1 cellular context compared by ENCODE assay signal in the genomic region with DNA sequence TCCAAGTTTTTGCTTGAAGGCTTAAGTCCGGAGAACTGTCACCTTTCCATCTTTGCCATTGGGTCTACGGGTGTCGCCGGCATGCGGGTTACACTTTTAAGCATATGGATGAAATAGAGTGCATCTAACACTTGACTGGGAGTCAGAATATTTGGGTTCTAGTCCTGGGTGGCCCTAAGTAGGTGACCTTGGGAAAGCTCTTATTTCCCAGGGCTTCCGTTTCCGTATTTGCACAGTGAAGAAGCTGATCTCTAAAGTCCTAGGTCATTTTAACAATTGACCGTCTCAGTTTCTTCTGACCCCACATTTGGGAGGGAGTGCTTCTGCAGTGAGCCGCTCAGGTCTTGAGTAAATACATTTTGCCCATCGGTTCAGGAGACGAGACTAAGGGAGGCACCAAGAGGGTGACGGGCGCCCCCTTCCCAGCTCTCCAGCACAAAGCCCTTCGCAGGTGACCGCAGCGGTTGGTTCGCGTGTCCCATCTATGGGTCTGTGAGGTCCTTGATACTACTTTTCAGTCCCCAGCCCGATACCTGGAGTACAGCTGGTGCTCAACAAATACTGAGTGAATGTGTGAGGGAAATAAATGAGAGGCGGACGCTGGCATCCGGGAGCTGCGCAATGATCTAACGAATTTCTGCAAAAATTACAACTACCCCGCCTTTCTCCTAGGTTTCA.
TF ChIP-seq lines count a peak whose summit lies in the region.

No MANE protein-coding gene starts in this region.

TF ChIP-seq in K562, 482 proteins besides CTCF, POLR2A, EP300 and RAD21 (continued from another document):
- TF ChIP-seq, protein P1, sequence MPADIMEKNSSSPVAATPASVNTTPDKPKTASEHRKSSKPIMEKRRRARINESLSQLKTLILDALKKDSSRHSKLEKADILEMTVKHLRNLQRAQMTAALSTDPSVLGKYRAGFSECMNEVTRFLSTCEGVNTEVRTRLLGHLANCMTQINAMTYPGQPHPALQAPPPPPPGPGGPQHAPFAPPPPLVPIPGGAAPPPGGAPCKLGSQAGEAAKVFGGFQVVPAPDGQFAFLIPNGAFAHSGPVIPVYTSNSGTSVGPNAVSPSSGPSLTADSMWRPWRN (IDR thresholded peaks at IDR 0.05; ENCODE audit: low read depth): peak; percentile 39; the same call in 1 of the 2 replicates
- TF ChIP-seq, protein P2, sequence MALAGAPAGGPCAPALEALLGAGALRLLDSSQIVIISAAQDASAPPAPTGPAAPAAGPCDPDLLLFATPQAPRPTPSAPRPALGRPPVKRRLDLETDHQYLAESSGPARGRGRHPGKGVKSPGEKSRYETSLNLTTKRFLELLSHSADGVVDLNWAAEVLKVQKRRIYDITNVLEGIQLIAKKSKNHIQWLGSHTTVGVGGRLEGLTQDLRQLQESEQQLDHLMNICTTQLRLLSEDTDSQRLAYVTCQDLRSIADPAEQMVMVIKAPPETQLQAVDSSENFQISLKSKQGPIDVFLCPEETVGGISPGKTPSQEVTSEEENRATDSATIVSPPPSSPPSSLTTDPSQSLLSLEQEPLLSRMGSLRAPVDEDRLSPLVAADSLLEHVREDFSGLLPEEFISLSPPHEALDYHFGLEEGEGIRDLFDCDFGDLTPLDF (CRISPR knock-in tag; IDR thresholded peaks at IDR 0.05): peak; percentile 46; the same call in 1 of the 2 replicates
- TF ChIP-seq STAT5B (CRISPR knock-in tag; IDR thresholded peaks at IDR 0.05) (no peak), ZNF121 (CRISPR knock-in tag; conservative IDR thresholded peaks at IDR 0.05) (no peak), LARP7 (IDR thresholded peaks at IDR 0.05) (no peak), BRF1 (IDR thresholded peaks at IDR 0.05; ENCODE audit: borderline replicate concordance, extremely low read depth, insufficient read length) (no peak), NR3C1 (CRISPR knock-in tag; IDR thresholded peaks at IDR 0.05) (no peak), ZNF175 (CRISPR knock-in tag; IDR thresholded peaks at IDR 0.05; ENCODE audit: low read depth) (no peak), ATF7 (IDR thresholded peaks at IDR 0.05) (peak; percentile 78), NONO (IDR thresholded peaks at IDR 0.05; ENCODE audit: low read depth in 2 of 2, low read length in 1 of 2) (no peak), TRIM28 (IDR thresholded peaks at IDR 0.05) (0 out of 2 replicates have a peak, but pooled peaks have one; percentile 34), ZKSCAN8 (CRISPR knock-in tag; IDR thresholded peaks at IDR 0.05) (no peak), TAF1 (IDR thresholded peaks at IDR 0.05; ENCODE audit: control insufficient read depth, extremely low read depth, insufficient read depth, low read length, severe bottlenecking) (no peak), KLF10 (CRISPR knock-in tag; IDR thresholded peaks at IDR 0.05) (no peak), NR4A1 (CRISPR knock-in tag; IDR thresholded peaks at IDR 0.05) (no peak), NR4A1 (tag; IDR thresholded peaks at IDR 0.05) (no peak), ESRRB (CRISPR knock-in tag; IDR thresholded peaks at IDR 0.05; ENCODE audit: borderline replicate concordance) (no peak)
- TF ChIP-seq, protein P3, sequence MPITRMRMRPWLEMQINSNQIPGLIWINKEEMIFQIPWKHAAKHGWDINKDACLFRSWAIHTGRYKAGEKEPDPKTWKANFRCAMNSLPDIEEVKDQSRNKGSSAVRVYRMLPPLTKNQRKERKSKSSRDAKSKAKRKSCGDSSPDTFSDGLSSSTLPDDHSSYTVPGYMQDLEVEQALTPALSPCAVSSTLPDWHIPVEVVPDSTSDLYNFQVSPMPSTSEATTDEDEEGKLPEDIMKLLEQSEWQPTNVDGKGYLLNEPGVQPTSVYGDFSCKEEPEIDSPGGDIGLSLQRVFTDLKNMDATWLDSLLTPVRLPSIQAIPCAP (CRISPR knock-in tag; IDR thresholded peaks at IDR 0.05; ENCODE audit: borderline replicate concordance): no peak
